ENCODE assay signal across 1 cellular context in genomic region chr6:26457407-26457795, GRCh38.
TF ChIP-seq lines count a peak whose summit lies in the region.

No MANE protein-coding gene starts in this region.

TF ChIP-seq in A549, 52 proteins besides CTCF, POLR2A, EP300 and RAD21 (continued from another document):
- TF ChIP-seq MYC (IDR thresholded peaks at IDR 0.05; ENCODE audit: borderline replicate concordance, low read length) (no peak), TP53 (CRISPR knock-in tag; IDR thresholded peaks at IDR 0.05) (no peak), NFE2L2 (conservative IDR thresholded peaks at IDR 0.05; ENCODE audit: low read length) (no peak), CHD2 (IDR thresholded peaks at IDR 0.05; ENCODE audit: low read length, partially characterized antibody) (no peak)
